Comparison of ENCODE assay signal across 1 cellular context in genomic region chr3:169771651-169772529, GRCh38.
A peak's percentile ranks its signal among the peaks of the same experiment; 100 is the strongest.
TF ChIP-seq lines count a peak whose summit lies in the region.

No MANE protein-coding gene starts in this region.

TF ChIP-seq in HEK293, 187 proteins besides CTCF, POLR2A, EP300 and RAD21 (continued from another document and continues in another):
- TF ChIP-seq ZNF133 (tag by site-specific recombination; IDR thresholded peaks at IDR 0.05) (no peak), ZNF785 (tag by site-specific recombination; IDR thresholded peaks at IDR 0.05) (no peak), ZSCAN23 (tag by site-specific recombination; IDR thresholded peaks at IDR 0.05) (0 out of 2 replicates have a peak, but pooled peaks have one; percentile 61), ZIC2 (tag by site-specific recombination; IDR thresholded peaks at IDR 0.05) (no peak), OVOL3 (tag by site-specific recombination; IDR thresholded peaks at IDR 0.05) (no peak), ZNF2 (tag by site-specific recombination; IDR thresholded peaks at IDR 0.05) (peak; percentile 85), ZNF19 (tag by site-specific recombination; IDR thresholded peaks at IDR 0.05; ENCODE audit: low read depth) (no peak), YY1 (tag by site-specific recombination; IDR thresholded peaks at IDR 0.05) (no peak), ZNF530 (tag by site-specific recombination; IDR thresholded peaks at IDR 0.05; ENCODE audit: low read depth) (no peak), KLF9 (tag by site-specific recombination; IDR thresholded peaks at IDR 0.05; ENCODE audit: low read depth) (no peak), REST (tag by site-specific recombination; IDR thresholded peaks at IDR 0.05) (peak; percentile 58), KLF1 (tag by site-specific recombination; IDR thresholded peaks at IDR 0.05) (no peak), ZNF623 (tag by site-specific recombination; IDR thresholded peaks at IDR 0.05) (0 out of 2 replicates have a peak, but pooled peaks have one; percentile 28), ZNF48 (tag by site-specific recombination; IDR thresholded peaks at IDR 0.05) (no peak), KLF8 (tag by site-specific recombination; IDR thresholded peaks at IDR 0.05) (0 out of 2 replicates have a peak, but pooled peaks have one; percentile 31), ZBTB20 (tag by site-specific recombination; IDR thresholded peaks at IDR 0.05) (peak; percentile 98), MEIS1 (CRISPR knock-in tag; IDR thresholded peaks at IDR 0.05; ENCODE audit: borderline replicate concordance) (no peak), ZNF266 (tag by site-specific recombination; IDR thresholded peaks at IDR 0.05; ENCODE audit: low read depth) (no peak), ZNF596 (tag by site-specific recombination; IDR thresholded peaks at IDR 0.05) (0 out of 2 replicates have a peak, but pooled peaks have one; percentile 35), ZNF248 (tag by site-specific recombination; IDR thresholded peaks at IDR 0.05) (no peak), SCRT2 (tag by site-specific recombination; IDR thresholded peaks at IDR 0.05) (no peak), ZNF585B (tag by site-specific recombination; IDR thresholded peaks at IDR 0.05) (no peak), ZNF747 (tag by site-specific recombination; IDR thresholded peaks at IDR 0.05) (no peak), SP2 (tag by site-specific recombination; IDR thresholded peaks at IDR 0.05) (no peak), ZSCAN30 (tag by site-specific recombination; IDR thresholded peaks at IDR 0.05) (no peak; the same call in 1 of the 2 replicates), ZNF513 (tag by site-specific recombination; IDR thresholded peaks at IDR 0.05) (no peak), ZNF274 (IDR thresholded peaks at IDR 0.05; ENCODE audit: low read length) (no peak), ZNF274 (tag by site-specific recombination; IDR thresholded peaks at IDR 0.05; ENCODE audit: borderline replicate concordance) (no peak), GLIS1 (tag by site-specific recombination; IDR thresholded peaks at IDR 0.05) (0 out of 2 replicates have a peak, but pooled peaks have one; percentile 8), ZFP37 (tag by site-specific recombination; IDR thresholded peaks at IDR 0.05) (no peak; the same call in 1 of the 2 replicates), ZNF610 (tag by site-specific recombination; IDR thresholded peaks at IDR 0.05; ENCODE audit: borderline replicate concordance) (0 out of 2 replicates have a peak, but pooled peaks have one; percentile 42), ZNF24 (tag by site-specific recombination; IDR thresholded peaks at IDR 0.05) (peak; percentile 57; the same call in 1 of the 2 replicates), HOXA7 (CRISPR knock-in tag; IDR thresholded peaks at IDR 0.05; ENCODE audit: borderline replicate concordance) (no peak), FEZF1 (tag by site-specific recombination; IDR thresholded peaks at IDR 0.05) (peak; percentile 44; the same call in 1 of the 2 replicates), ZNF629 (tag by site-specific recombination; IDR thresholded peaks at IDR 0.05) (peak; percentile 77), ZNF184 (tag by site-specific recombination; IDR thresholded peaks at IDR 0.05) (no peak), ZFP3 (tag by site-specific recombination; IDR thresholded peaks at IDR 0.05; ENCODE audit: low read depth) (no peak), ZNF580 (tag by site-specific recombination; IDR thresholded peaks at IDR 0.05) (no peak), WT1 (tag by site-specific recombination; IDR thresholded peaks at IDR 0.05) (no peak), PRDM1 (tag by site-specific recombination; IDR thresholded peaks at IDR 0.05) (peak; percentile 97), EGR2 (tag by site-specific recombination; IDR thresholded peaks at IDR 0.05; ENCODE audit: low read depth) (no peak), ZNF354C (tag by site-specific recombination; IDR thresholded peaks at IDR 0.05; ENCODE audit: borderline replicate concordance, low read depth) (no peak), ZNF426 (tag by site-specific recombination; IDR thresholded peaks at IDR 0.05) (no peak)
- TF ChIP-seq, protein P1, sequence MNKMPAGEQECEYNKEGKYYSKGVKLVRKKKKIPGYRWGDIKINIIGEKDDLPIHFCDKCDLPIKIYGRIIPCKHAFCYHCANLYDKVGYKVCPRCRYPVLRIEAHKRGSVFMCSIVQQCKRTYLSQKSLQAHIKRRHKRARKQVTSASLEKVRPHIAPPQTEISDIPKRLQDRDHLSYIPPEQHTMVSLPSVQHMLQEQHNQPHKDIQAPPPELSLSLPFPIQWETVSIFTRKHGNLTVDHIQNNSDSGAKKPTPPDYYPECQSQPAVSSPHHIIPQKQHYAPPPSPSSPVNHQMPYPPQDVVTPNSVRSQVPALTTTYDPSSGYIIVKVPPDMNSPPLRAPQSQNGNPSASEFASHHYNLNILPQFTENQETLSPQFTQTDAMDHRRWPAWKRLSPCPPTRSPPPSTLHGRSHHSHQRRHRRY (tag by site-specific recombination; IDR thresholded peaks at IDR 0.05) = no peak
- TF ChIP-seq, protein P2, sequence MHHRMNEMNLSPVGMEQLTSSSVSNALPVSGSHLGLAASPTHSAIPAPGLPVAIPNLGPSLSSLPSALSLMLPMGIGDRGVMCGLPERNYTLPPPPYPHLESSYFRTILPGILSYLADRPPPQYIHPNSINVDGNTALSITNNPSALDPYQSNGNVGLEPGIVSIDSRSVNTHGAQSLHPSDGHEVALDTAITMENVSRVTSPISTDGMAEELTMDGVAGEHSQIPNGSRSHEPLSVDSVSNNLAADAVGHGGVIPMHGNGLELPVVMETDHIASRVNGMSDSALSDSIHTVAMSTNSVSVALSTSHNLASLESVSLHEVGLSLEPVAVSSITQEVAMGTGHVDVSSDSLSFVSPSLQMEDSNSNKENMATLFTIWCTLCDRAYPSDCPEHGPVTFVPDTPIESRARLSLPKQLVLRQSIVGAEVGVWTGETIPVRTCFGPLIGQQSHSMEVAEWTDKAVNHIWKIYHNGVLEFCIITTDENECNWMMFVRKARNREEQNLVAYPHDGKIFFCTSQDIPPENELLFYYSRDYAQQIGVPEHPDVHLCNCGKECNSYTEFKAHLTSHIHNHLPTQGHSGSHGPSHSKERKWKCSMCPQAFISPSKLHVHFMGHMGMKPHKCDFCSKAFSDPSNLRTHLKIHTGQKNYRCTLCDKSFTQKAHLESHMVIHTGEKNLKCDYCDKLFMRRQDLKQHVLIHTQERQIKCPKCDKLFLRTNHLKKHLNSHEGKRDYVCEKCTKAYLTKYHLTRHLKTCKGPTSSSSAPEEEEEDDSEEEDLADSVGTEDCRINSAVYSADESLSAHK (tag by site-specific recombination; IDR thresholded peaks at IDR 0.05) = no peak
- TF ChIP-seq, protein P3, sequence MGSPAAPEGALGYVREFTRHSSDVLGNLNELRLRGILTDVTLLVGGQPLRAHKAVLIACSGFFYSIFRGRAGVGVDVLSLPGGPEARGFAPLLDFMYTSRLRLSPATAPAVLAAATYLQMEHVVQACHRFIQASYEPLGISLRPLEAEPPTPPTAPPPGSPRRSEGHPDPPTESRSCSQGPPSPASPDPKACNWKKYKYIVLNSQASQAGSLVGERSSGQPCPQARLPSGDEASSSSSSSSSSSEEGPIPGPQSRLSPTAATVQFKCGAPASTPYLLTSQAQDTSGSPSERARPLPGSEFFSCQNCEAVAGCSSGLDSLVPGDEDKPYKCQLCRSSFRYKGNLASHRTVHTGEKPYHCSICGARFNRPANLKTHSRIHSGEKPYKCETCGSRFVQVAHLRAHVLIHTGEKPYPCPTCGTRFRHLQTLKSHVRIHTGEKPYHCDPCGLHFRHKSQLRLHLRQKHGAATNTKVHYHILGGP (tag by site-specific recombination; IDR thresholded peaks at IDR 0.05) = no peak
- TF ChIP-seq, protein P4, sequence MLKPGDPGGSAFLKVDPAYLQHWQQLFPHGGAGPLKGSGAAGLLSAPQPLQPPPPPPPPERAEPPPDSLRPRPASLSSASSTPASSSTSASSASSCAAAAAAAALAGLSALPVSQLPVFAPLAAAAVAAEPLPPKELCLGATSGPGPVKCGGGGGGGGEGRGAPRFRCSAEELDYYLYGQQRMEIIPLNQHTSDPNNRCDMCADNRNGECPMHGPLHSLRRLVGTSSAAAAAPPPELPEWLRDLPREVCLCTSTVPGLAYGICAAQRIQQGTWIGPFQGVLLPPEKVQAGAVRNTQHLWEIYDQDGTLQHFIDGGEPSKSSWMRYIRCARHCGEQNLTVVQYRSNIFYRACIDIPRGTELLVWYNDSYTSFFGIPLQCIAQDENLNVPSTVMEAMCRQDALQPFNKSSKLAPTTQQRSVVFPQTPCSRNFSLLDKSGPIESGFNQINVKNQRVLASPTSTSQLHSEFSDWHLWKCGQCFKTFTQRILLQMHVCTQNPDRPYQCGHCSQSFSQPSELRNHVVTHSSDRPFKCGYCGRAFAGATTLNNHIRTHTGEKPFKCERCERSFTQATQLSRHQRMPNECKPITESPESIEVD (tag by site-specific recombination; IDR thresholded peaks at IDR 0.05) = peak; percentile 88
- TF ChIP-seq, protein P5, sequence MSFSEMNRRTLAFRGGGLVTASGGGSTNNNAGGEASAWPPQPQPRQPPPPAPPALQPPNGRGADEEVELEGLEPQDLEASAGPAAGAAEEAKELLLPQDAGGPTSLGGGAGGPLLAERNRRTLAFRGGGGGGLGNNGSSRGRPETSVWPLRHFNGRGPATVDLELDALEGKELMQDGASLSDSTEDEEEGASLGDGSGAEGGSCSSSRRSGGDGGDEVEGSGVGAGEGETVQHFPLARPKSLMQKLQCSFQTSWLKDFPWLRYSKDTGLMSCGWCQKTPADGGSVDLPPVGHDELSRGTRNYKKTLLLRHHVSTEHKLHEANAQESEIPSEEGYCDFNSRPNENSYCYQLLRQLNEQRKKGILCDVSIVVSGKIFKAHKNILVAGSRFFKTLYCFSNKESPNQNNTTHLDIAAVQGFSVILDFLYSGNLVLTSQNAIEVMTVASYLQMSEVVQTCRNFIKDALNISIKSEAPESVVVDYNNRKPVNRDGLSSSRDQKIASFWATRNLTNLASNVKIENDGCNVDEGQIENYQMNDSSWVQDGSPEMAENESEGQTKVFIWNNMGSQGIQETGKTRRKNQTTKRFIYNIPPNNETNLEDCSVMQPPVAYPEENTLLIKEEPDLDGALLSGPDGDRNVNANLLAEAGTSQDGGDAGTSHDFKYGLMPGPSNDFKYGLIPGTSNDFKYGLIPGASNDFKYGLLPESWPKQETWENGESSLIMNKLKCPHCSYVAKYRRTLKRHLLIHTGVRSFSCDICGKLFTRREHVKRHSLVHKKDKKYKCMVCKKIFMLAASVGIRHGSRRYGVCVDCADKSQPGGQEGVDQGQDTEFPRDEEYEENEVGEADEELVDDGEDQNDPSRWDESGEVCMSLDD (tag by site-specific recombination; IDR thresholded peaks at IDR 0.05) = no peak
- TF ChIP-seq, protein P6, sequence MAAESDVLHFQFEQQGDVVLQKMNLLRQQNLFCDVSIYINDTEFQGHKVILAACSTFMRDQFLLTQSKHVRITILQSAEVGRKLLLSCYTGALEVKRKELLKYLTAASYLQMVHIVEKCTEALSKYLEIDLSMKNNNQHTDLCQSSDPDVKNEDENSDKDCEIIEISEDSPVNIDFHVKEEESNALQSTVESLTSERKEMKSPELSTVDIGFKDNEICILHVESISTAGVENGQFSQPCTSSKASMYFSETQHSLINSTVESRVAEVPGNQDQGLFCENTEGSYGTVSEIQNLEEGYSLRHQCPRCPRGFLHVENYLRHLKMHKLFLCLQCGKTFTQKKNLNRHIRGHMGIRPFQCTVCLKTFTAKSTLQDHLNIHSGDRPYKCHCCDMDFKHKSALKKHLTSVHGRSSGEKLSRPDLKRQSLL (tag by site-specific recombination; IDR thresholded peaks at IDR 0.05) = no peak
